In genomic region chr12:102299731-102300130, GRCh38 we compare ENCODE assay signal across 20 cellular contexts.
DNase-seq lines count a peak whose midpoint lies in the region; ATAC-seq and TF ChIP-seq lines count a peak whose summit lies in the region.
"Had no signal": no experiment of that assay in that cellular context is flagged by ENCODE, and none has a peak within 500 bp of the region (broad histone marks: within the 10 kb centered on the region; RNA-seq: fewer than 3 reads in every experiment).

No MANE protein-coding gene starts in this region.

- TF ChIP-seq CTCF in HFFc6 (IDR thresholded peaks at IDR 0.05) (no peak), fibroblast of villous mesenchyme (IDR thresholded peaks at IDR 0.05; ENCODE audit: insufficient read depth, low read depth, low read length) (no peak), natural killer cell (IDR thresholded peaks at IDR 0.05) (no peak)

- no peak overlapping the region for H3K4me3 ChIP-seq in fibroblast of villous mesenchyme (ENCODE audit: low read depth, low read length)
- H3K4me3 ChIP-seq: BLaER1, GM23248, HAP-1 had no signal

- intact Hi-C loops in natural killer cell (cut with micrococcal nuclease): no loop called here

- H3K27ac Mint-ChIP-seq in HFFc6 (no peak overlapping the region), natural killer cell (no peak overlapping the region)
- H3K27ac Mint-ChIP-seq: CD14-positive monocyte; CD4-positive, alpha-beta memory T cell; IgD-negative memory B cell had no signal

- no peak for ATAC-seq in HG02981 (IDR thresholded peaks at IDR 0.05; ENCODE audit: unreplicated experiment)
- ATAC-seq in natural killer cell: no peak

- H3K36me3 Mint-ChIP-seq in HFFc6 (ENCODE audit: low read depth) (no peaks in the 10 kb centered on the region), natural killer cell (peaks cover 8% of the 10 kb centered on the region)
- H3K36me3 Mint-ChIP-seq: CD14-positive monocyte; CD4-positive, alpha-beta memory T cell had no signal

- H3K9me3 Mint-ChIP-seq in HFFc6 (no peaks in the 10 kb centered on the region), natural killer cell (peaks cover 0 to 2% of the 10 kb centered on the region in 2 donors)

- no peaks in the 10 kb centered on the region; the same call in 1 of the 2 replicates for H3K27me3 Mint-ChIP-seq in HFFc6 (ENCODE audit: insufficient read depth)
- no peaks in the 10 kb centered on the region for H3K27me3 Mint-ChIP-seq in natural killer cell (ENCODE audit: low read depth in 2 of 2)
- H3K27me3 Mint-ChIP-seq: IgD-negative memory B cell had no signal

- DNase-seq in EL: peak; percentile 3
- DNase-seq in HFFc6: peak; percentile 1
- DNase-seq in fibroblast of villous mesenchyme (ENCODE audit: low read depth): peak; percentile 65
- no peak for DNase-seq in SHP77 (lab: John Stamatoyannopoulos, UW)
- DNase-seq in natural killer cell: no peak
- no peak for DNase-seq in T1000 (lab: John Stamatoyannopoulos, UW)
- DNase-seq: ACHN; AML-193; CD4-positive, alpha-beta memory T cell; DMS153; DMS79 treated with DMSO at 0.1 percent for 48 hours; GDM1; GM23248; Karpas-422; KBM-7 had no signal

- H3K4me1 Mint-ChIP-seq in HFFc6 (ENCODE audit: low read depth): peaks cover 37% of the 10 kb centered on the region
- no peaks in the 10 kb centered on the region for H3K4me1 Mint-ChIP-seq in natural killer cell
- H3K4me1 Mint-ChIP-seq: CD14-positive monocyte; CD4-positive, alpha-beta memory T cell; IgD-negative memory B cell had no signal

- H3K4me3 Mint-ChIP-seq in HFFc6 (no peak overlapping the region), natural killer cell (no peak overlapping the region)
- H3K4me3 Mint-ChIP-seq: CD14-positive monocyte; CD4-positive, alpha-beta memory T cell; IgD-negative memory B cell had no signal

Comparison
In these comparisons a context has a peak if more than half of its experiments do, and no peak if none do; other contexts are left out.
1. DNase-seq: peak in EL (single experiment), HFFc6 (single experiment) and fibroblast of villous mesenchyme (single experiment); none in SHP77 (0 of 2), natural killer cell (single experiment) and T1000 (single experiment).